22 cellular contexts compared by ENCODE assay signal in genomic region chr12:90167501-90167900, GRCh38.
"Had no signal": no experiment of that assay in that cellular context is flagged by ENCODE, and none has a peak within 500 bp of the region (broad histone marks: within the 10 kb centered on the region; RNA-seq: fewer than 3 reads in every experiment).

No MANE protein-coding gene starts in this region.

- DNase-seq: colonic mucosa; dermis blood vessel endothelial cell; esophagus squamous epithelium; foreskin fibroblast; kidney; left cardiac atrium; left ventricle myocardium superior; mucosa of descending colon; naive thymus-derived CD8-positive, alpha-beta T cell; occipital lobe; right lobe of liver; stimulated activated CD4-positive, alpha-beta T cell treated with anti-CD3 and anti-CD28 coated beads, Interleukin-4, amount 100 ng/mL, for 1 hour; stimulated activated CD8-positive, alpha-beta memory T cell treated with anti-CD3 and anti-CD28 coated beads, Interleukin-4, amount 100 ng/mL, for 48 hours; stimulated activated naive CD8-positive, alpha-beta T cell treated with anti-CD3 and anti-CD28 coated beads, Interleukin-15, Interleukin-2, amounts not matched to agents 100 U/mL and 50 U/mL, for 24 hours; tibial artery; upper lobe of right lung had no signal

- H3K79me2 ChIP-seq: parathyroid adenoma had no signal

- H3K4me1 ChIP-seq: colonic mucosa, esophagus squamous epithelium, parathyroid adenoma, prostate gland, right lobe of liver, suprapubic skin, upper lobe of right lung, vagina had no signal

- H3K9me3 ChIP-seq: colonic mucosa, esophagus squamous epithelium, mucosa of descending colon, prostate gland, right lobe of liver, suprapubic skin, tibial artery, upper lobe of right lung, vagina had no signal

- FAIRE-seq: kidney had no signal

- H3K36me3 Mint-ChIP-seq: naive thymus-derived CD8-positive, alpha-beta T cell; stimulated activated effector memory CD8-positive, alpha-beta T cell treated with anti-CD3 and anti-CD28 coated beads, Interleukin-12 subunit alpha, Interleukin-12 subunit beta, amount 100 ng/mL, for 72 hours had no signal

- H3K36me3 ChIP-seq: colonic mucosa, esophagus squamous epithelium, prostate gland, right lobe of liver, suprapubic skin, tibial artery, upper lobe of right lung, vagina had no signal

- H3K27ac Mint-ChIP-seq: naive thymus-derived CD8-positive, alpha-beta T cell; stimulated activated effector memory CD8-positive, alpha-beta T cell treated with anti-CD3 and anti-CD28 coated beads, Interleukin-12 subunit alpha, Interleukin-12 subunit beta, amount 100 ng/mL, for 72 hours had no signal

- H3K9ac ChIP-seq: parathyroid adenoma had no signal

- H3K9me3 Mint-ChIP-seq: naive thymus-derived CD8-positive, alpha-beta T cell; stimulated activated effector memory CD8-positive, alpha-beta T cell treated with anti-CD3 and anti-CD28 coated beads, Interleukin-12 subunit alpha, Interleukin-12 subunit beta, amount 100 ng/mL, for 72 hours had no signal

- H3K4me3 ChIP-seq: colonic mucosa, esophagus squamous epithelium, lung, mucosa of descending colon, prostate gland, right lobe of liver, suprapubic skin, tibial artery, upper lobe of right lung, vagina had no signal

- H3K4me3 Mint-ChIP-seq: naive thymus-derived CD8-positive, alpha-beta T cell; stimulated activated effector memory CD8-positive, alpha-beta T cell treated with anti-CD3 and anti-CD28 coated beads, Interleukin-12 subunit alpha, Interleukin-12 subunit beta, amount 100 ng/mL, for 72 hours had no signal

- H2AFZ ChIP-seq: parathyroid adenoma had no signal

- H3K27me3 ChIP-seq: colonic mucosa, esophagus squamous epithelium, right lobe of liver, suprapubic skin, tibial artery, upper lobe of right lung, vagina had no signal

- ATAC-seq: left cardiac atrium; left ventricle myocardium superior; mucosa of descending colon; naive thymus-derived CD8-positive, alpha-beta T cell; right lobe of liver; stimulated activated effector memory CD8-positive, alpha-beta T cell treated with anti-CD3 and anti-CD28 coated beads, Interleukin-12 subunit alpha, Interleukin-12 subunit beta, amount 100 ng/mL, for 72 hours; stimulated activated naive CD8-positive, alpha-beta T cell treated with anti-CD3 and anti-CD28 coated beads, Interleukin-15, Interleukin-2, amounts not matched to agents 100 U/mL and 50 U/mL, for 24 hours; upper lobe of right lung had no signal

- H3K4me1 Mint-ChIP-seq: naive thymus-derived CD8-positive, alpha-beta T cell; stimulated activated effector memory CD8-positive, alpha-beta T cell treated with anti-CD3 and anti-CD28 coated beads, Interleukin-12 subunit alpha, Interleukin-12 subunit beta, amount 100 ng/mL, for 72 hours had no signal

- H3K27ac ChIP-seq: colonic mucosa, esophagus squamous epithelium, parathyroid adenoma, prostate gland, right lobe of liver, suprapubic skin, tibial artery, upper lobe of right lung, vagina had no signal
